Comparison of ENCODE assay signal across 23 cellular contexts in the genomic region with DNA sequence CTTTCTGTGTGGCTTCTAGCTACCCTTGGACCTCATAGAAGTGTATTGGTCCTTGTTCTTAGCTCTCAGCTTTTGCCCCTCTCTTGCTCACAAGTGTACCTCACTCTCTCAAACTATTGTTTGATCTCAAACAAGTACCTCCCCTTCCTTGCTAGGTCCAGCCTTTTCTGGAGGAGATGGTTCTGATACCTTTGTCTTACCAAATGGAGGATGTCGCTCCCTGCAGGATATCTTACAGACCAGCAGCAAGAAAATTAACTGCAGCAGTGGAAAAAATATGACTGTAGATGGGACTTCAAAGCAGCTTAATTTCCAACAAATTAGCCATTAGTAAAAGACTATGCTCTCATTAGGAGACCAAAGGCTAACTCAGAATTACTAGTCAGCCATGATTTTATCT.
DNase-seq lines count a peak whose midpoint lies in the region; ATAC-seq and TF ChIP-seq lines count a peak whose summit lies in the region.
"Had no signal": no experiment of that assay in that cellular context is flagged by ENCODE, and none has a peak within 500 bp of the region (broad histone marks: within the 10 kb centered on the region; RNA-seq: fewer than 3 reads in every experiment).

No MANE protein-coding gene starts in this region.

- DNase-seq in A673 (ENCODE audit: low spot score) (peak; percentile 27), ELR (ENCODE audit: low read depth) (peak; percentile 29), NCI-H69 (lab: John Stamatoyannopoulos, UW) (peak; percentile 26), foreskin keratinocyte (no peak), left lobe of liver (ENCODE audit: low spot score) (no peak), suprapubic skin (ENCODE audit: low spot score in 2 of 2) (no peak)
- DNase-seq: activated CD4-positive, alpha-beta T cell treated with anti-CD3 and anti-CD28 coated beads, Interleukin-2, amount 50 U/mL, for 1 hour; activated naive CD4-positive, alpha-beta T cell treated with anti-CD3 and anti-CD28 coated beads, Interleukin-2, amount 10 ng/mL, durations not matched to agents 7 days and 5 days; amniotic stem cell; brain microvascular endothelial cell; effector CD4-positive, alpha-beta T cell; glutamatergic neuron; KG1; NCI-H146; small intestine; stimulated activated CD8-positive, alpha-beta memory T cell treated with anti-CD3 and anti-CD28 coated beads, Interleukin-4, amount 100 ng/mL, for 48 hours; stomach; tibial artery had no signal

- ATAC-seq in foreskin keratinocyte (no peak), left lobe of liver (no peak), GM21737 (IDR thresholded peaks at IDR 0.05; ENCODE audit: unreplicated experiment) (no peak), GM18502 (IDR thresholded peaks at IDR 0.05; ENCODE audit: poor library complexity, unreplicated experiment) (no peak)

- CTCF ChIA-PET in A673 (lab: Charles Lee) = no interaction called here

- no peak overlapping the region for H3K27ac ChIP-seq in A673 (ENCODE audit: low read depth, low read length, poor library complexity, severe bottlenecking)
- H3K27ac ChIP-seq in foreskin keratinocyte = no peak overlapping the region
- no peak overlapping the region for H3K27ac ChIP-seq in suprapubic skin
- H3K27ac ChIP-seq: BLaER1 treated with 17β-estradiol and CSF1 and Interleukin-3, amounts not matched to agents 10 nM and 100 nM; brain microvascular endothelial cell; epithelial cell of prostate; parathyroid adenoma; stomach; tibial artery had no signal

- TF ChIP-seq CTCF in A673 (conservative IDR thresholded peaks at IDR 0.05; ENCODE audit: low read depth, low read length) (peak; percentile 25; the same call in 1 of the 2 replicates), foreskin keratinocyte (conservative IDR thresholded peaks at IDR 0.05) (peak; percentile 21), suprapubic skin (IDR thresholded peaks at IDR 0.05) (no peak)

- H3K4me3 ChIP-seq in A673 (ENCODE audit: low read depth, low read length, poor library complexity, severe bottlenecking) (no peak overlapping the region), suprapubic skin (no peak overlapping the region)
- H3K4me3 ChIP-seq: BLaER1 treated with 17β-estradiol and CSF1 and Interleukin-3, amounts not matched to agents 10 nM and 100 nM; stomach; tibial artery had no signal

- intact Hi-C loops in A673 (cut with micrococcal nuclease; ENCODE audit: unreplicated experiment) = no loop called here

- POLR2A ChIA-PET in A673 (lab: Charles Lee; ENCODE audit: low non-redundant PET) = no interaction called here

- H3K4me1 ChIP-seq in A673 (ENCODE audit: insufficient read depth, low read length, poor library complexity, severe bottlenecking) = peaks cover 13% of the 10 kb centered on the region
- H3K4me1 ChIP-seq in foreskin keratinocyte = no peaks in the 10 kb centered on the region
- H3K4me1 ChIP-seq in suprapubic skin = no peaks in the 10 kb centered on the region
- H3K4me1 ChIP-seq: BLaER1 treated with 17β-estradiol and CSF1 and Interleukin-3, amounts not matched to agents 10 nM and 100 nM; parathyroid adenoma; stomach; tibial artery had no signal

- H3K9me3 ChIP-seq in A673 (ENCODE audit: low read depth, low read length, poor library complexity, severe bottlenecking) (no peaks in the 10 kb centered on the region), suprapubic skin (no peaks in the 10 kb centered on the region)
- H3K9me3 ChIP-seq: BLaER1 treated with 17β-estradiol and CSF1 and Interleukin-3, amounts not matched to agents 10 nM and 100 nM; stomach; tibial artery had no signal

- TF ChIP-seq EP300 in suprapubic skin (IDR thresholded peaks at IDR 0.05) = no peak

- BruUV-seq in A673 (replicated peaks; lab: Mats Ljungman, UMichigan) = no TSS peak

- no peak for TF ChIP-seq POLR2A in suprapubic skin (IDR thresholded peaks at IDR 0.05)

- no peaks in the 10 kb centered on the region for H3K36me3 ChIP-seq in A673 (ENCODE audit: insufficient read depth, low read length, poor library complexity, severe bottlenecking)
- no peaks in the 10 kb centered on the region for H3K36me3 ChIP-seq in suprapubic skin
- H3K36me3 ChIP-seq: BLaER1 treated with 17β-estradiol and CSF1 and Interleukin-3, amounts not matched to agents 10 nM and 100 nM; brain microvascular endothelial cell; stomach; tibial artery had no signal

- 89% methylated on average over 1 of the region's 1 CpG for WGBS in suprapubic skin

- no peaks in the 10 kb centered on the region for H3K27me3 ChIP-seq in A673 (replicated peaks; ENCODE audit: insufficient read depth, low read depth, low read length, poor library complexity)
- H3K27me3 ChIP-seq in foreskin keratinocyte = no peaks in the 10 kb centered on the region
- H3K27me3 ChIP-seq in suprapubic skin = no peaks in the 10 kb centered on the region
- H3K27me3 ChIP-seq: BLaER1 treated with 17β-estradiol and CSF1 and Interleukin-3, amounts not matched to agents 10 nM and 100 nM; brain microvascular endothelial cell; stomach; tibial artery had no signal

Comparison
In these comparisons a context has a peak if more than half of its experiments do, and no peak if none do; other contexts are left out.
1. DNase-seq: peak in A673 (single experiment), ELR (single experiment) and NCI-H69 (single experiment); none in foreskin keratinocyte (0 of 2), left lobe of liver (single experiment) and suprapubic skin (0 of 2).
2. CTCF ChIP-seq: peak in A673 (single experiment) and foreskin keratinocyte (single experiment); none in suprapubic skin (0 of 2).